In genomic region chr17:3669548-3669947, GRCh38 we compare ENCODE assay signal across 8 cellular contexts. TPM values are rescaled to one million over a fixed set of nuclear protein-coding genes. Genes with fewer than 3 reads are reported as not detected.
A peak's percentile ranks its signal among the peaks of the same experiment; 100 is the strongest.
DNase-seq lines count a peak whose midpoint lies in the region; ATAC-seq and TF ChIP-seq lines count a peak whose summit lies in the region.

No MANE protein-coding gene starts in this region.

- DNase-seq in left ventricle myocardium inferior: no peak
- no peak for DNase-seq in Right ventricle myocardium superior
- DNase-seq in body of pancreas: no peak
- no peak for DNase-seq in vagina (ENCODE audit: extremely low spot score in 2 of 2)

- H3K9me3 ChIP-seq in left ventricle myocardium inferior (replicated peaks) (no peaks in the 10 kb centered on the region), body of pancreas (no peaks in the 10 kb centered on the region), mesodermal cell (ENCODE audit: control insufficient read depth, low read length) (no peaks in the 10 kb centered on the region), vagina (no peaks in the 10 kb centered on the region)

- intact Hi-C loops in left ventricle myocardium inferior (cut with micrococcal nuclease) (no loop called here), Right ventricle myocardium superior (cut with DNase I) (no loop called here), body of pancreas (cut with DNase I) (no loop called here), vagina (cut with DNase I) (no loop called here)

- no peak for ATAC-seq in Right ventricle myocardium superior (ENCODE audit: poor library complexity)
- no peak for ATAC-seq in body of pancreas
- no peak for ATAC-seq in HG02571 (IDR thresholded peaks at IDR 0.05; ENCODE audit: unreplicated experiment)
- no peak for ATAC-seq in HG02973 (IDR thresholded peaks at IDR 0.05; ENCODE audit: unreplicated experiment)
- no peak for ATAC-seq in HG03025 (IDR thresholded peaks at IDR 0.05; ENCODE audit: low FRiP score, unreplicated experiment)

- TF ChIP-seq CTCF in left ventricle myocardium inferior (IDR thresholded peaks at IDR 0.05; ENCODE audit: borderline replicate concordance) (no peak), body of pancreas (IDR thresholded peaks at IDR 0.05) (no peak), vagina (IDR thresholded peaks at IDR 0.05) (no peak)

- WGBS in body of pancreas, 2 donors: 37 to 40% methylated on average over 12 of the region's 12 CpGs
- WGBS in mesodermal cell (ENCODE audit: insufficient coverage in 2 of 2), 2 experiments: 47 to 56% methylated on average over 9 to 11 of the region's 12 CpGs

- no peaks in the 10 kb centered on the region for H3K27me3 ChIP-seq in left ventricle myocardium inferior (ENCODE audit: low read depth)
- H3K27me3 ChIP-seq in body of pancreas: no peaks in the 10 kb centered on the region
- no peaks in the 10 kb centered on the region for H3K27me3 ChIP-seq in vagina

- H3K4me3 ChIP-seq in left ventricle myocardium inferior (peak overlapping the region; percentile 89), body of pancreas (peak overlapping the region; percentile 71 to 100), mesodermal cell (ENCODE audit: extremely low read depth, insufficient read depth, low read length, poor library complexity, severe bottlenecking) (peak overlapping the region; percentile 97), vagina (peak overlapping the region; percentile 76 to 98)

- H3K4me1 ChIP-seq in left ventricle myocardium inferior (peaks cover 57% of the 10 kb centered on the region), body of pancreas (peaks cover 42% of the 10 kb centered on the region), mesodermal cell (ENCODE audit: control insufficient read depth, insufficient read depth, low read length, poor library complexity, severe bottlenecking) (peaks cover 3% of the 10 kb centered on the region), vagina (peaks cover 46% of the 10 kb centered on the region)

- TF ChIP-seq POLR2A in body of pancreas (IDR thresholded peaks at IDR 0.05) (no peak), vagina (IDR thresholded peaks at IDR 0.05) (no peak)

- H3K27ac ChIP-seq in left ventricle myocardium inferior (replicated peaks) (no peak overlapping the region), body of pancreas (peak overlapping the region in 1 of 4 donors; percentile 96), mesodermal cell (ENCODE audit: low read depth, low read length, severe bottlenecking) (no peak overlapping the region), vagina (no peak overlapping the region)

- H3K36me3 ChIP-seq in left ventricle myocardium inferior (peaks cover 5% of the 10 kb centered on the region), body of pancreas (replicated peaks in 1 of 2; ENCODE audit: insufficient read depth in 1 of 2, low read depth in 2 of 2) (no peaks in the 10 kb centered on the region), mesodermal cell (ENCODE audit: control insufficient read depth, insufficient read depth, low read length) (peaks cover 30% of the 10 kb centered on the region), vagina (peaks cover 0 to 7% of the 10 kb centered on the region in 2 donors)

RNA-seq across cellular contexts. Expression of gene EMC6, which starts 0.9 kb away (rescaled TPM):
- total RNA-seq in left ventricle myocardium inferior (57.0 TPM), Right ventricle myocardium superior (64.6 TPM), body of pancreas (1 to 10 TPM; 5.9 to 8.3 TPM), vagina (18.9 TPM)
- polyA plus RNA-seq in mesodermal cell (2013, experiment 1 of 2): 82.4 TPM
- 69.8 TPM for polyA plus RNA-seq in mesodermal cell (2013, experiment 2 of 2)

RNA-seq across cellular contexts. Expression of gene TAX1BP3, which starts 1.2 kb away (rescaled TPM):
- total RNA-seq in left ventricle myocardium inferior: 165 TPM
- total RNA-seq in Right ventricle myocardium superior: 149 TPM
- total RNA-seq in body of pancreas: 10 to 100 TPM; 72.9 to 82.7 TPM
- 156 TPM for polyA plus RNA-seq in mesodermal cell (2013, experiment 1 of 2)
- polyA plus RNA-seq in mesodermal cell (2013, experiment 2 of 2): 123 TPM
- 78.1 TPM for total RNA-seq in vagina

RNA-seq across cellular contexts. Expression of gene P2RX5, which starts 26.4 kb away (rescaled TPM):
- 18.3 TPM for total RNA-seq in left ventricle myocardium inferior
- 13.0 TPM for total RNA-seq in Right ventricle myocardium superior
- under 1 TPM; 0.52 to 0.99 TPM for total RNA-seq in body of pancreas
- polyA plus RNA-seq in mesodermal cell (2013, experiment 1 of 2): 0.74 TPM
- polyA plus RNA-seq in mesodermal cell (2013, experiment 2 of 2): 0.56 TPM
- total RNA-seq in vagina: 1.7 TPM

RNA-seq across cellular contexts. Expression of gene CTNS, which starts 33.0 kb away (rescaled TPM):
- total RNA-seq in left ventricle myocardium inferior (6.2 TPM), Right ventricle myocardium superior (5.1 TPM), body of pancreas (10 to 100 TPM; 15.8 to 29.3 TPM), vagina (35.6 TPM)
- 13.1 TPM for polyA plus RNA-seq in mesodermal cell (2013, experiment 1 of 2)
- 10.5 TPM for polyA plus RNA-seq in mesodermal cell (2013, experiment 2 of 2)

RNA-seq across cellular contexts. Expression of gene SHPK, which starts 33.5 kb away (rescaled TPM):
- total RNA-seq in left ventricle myocardium inferior (4.0 TPM), Right ventricle myocardium superior (4.7 TPM), body of pancreas (10 to 100 TPM; 10.4 to 15.2 TPM), vagina (14.0 TPM)
- 14.3 TPM for polyA plus RNA-seq in mesodermal cell (2013, experiment 1 of 2)
- polyA plus RNA-seq in mesodermal cell (2013, experiment 2 of 2): 11.1 TPM
